Comparison of ENCODE assay signal across 8 cellular contexts in the genomic region with DNA sequence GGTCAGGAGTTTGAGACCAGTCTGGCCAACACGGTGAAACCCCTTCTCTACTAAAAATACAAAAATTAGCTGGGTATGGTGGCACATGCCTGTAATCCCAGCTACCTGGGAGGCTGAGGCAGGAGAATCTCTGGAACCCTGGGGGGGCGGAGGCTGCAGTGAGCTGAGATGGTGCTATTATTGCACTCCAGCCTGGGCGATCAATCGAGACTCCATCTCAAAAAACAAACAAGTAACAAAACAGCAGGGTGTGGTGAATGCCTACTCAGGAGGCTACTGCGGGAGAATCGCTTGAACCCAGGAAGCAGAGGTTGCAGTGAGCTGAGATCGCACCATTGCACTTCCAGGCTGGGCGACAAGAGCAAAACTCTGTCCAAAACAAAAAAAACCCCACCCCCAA. TPM values are rescaled to one million over a fixed set of nuclear protein-coding genes. Genes with fewer than 3 reads are reported as not detected.
"Had no signal": no experiment of that assay in that cellular context is flagged by ENCODE, and none has a peak within 500 bp of the region (broad histone marks: within the 10 kb centered on the region; RNA-seq: fewer than 3 reads in every experiment).

No MANE protein-coding gene starts in this region.

RNA-seq across cellular contexts. Expression of a gene that starts 19.5 kb away (rescaled TPM):
- total RNA-seq: cerebellum, dermis microvascular lymphatic vessel endothelial cell, fibroblast of villous mesenchyme, liver, prostate gland, SJSA1, upper lobe of left lung had no signal
- polyA plus RNA-seq: liver had no signal

RNA-seq across cellular contexts. Expression of a gene that starts 38.5 kb away (rescaled TPM):
- total RNA-seq: cerebellum, dermis microvascular lymphatic vessel endothelial cell, esophagus muscularis mucosa, fibroblast of villous mesenchyme, liver, prostate gland, SJSA1, upper lobe of left lung had no signal
- polyA plus RNA-seq: liver had no signal
